6 cellular contexts compared by ENCODE assay signal in genomic region chr6:32189082-32189741, GRCh38. TPM values are rescaled to one million over a fixed set of nuclear protein-coding genes. Genes with fewer than 3 reads are reported as not detected.
DNase-seq lines count a peak whose midpoint lies in the region; ATAC-seq and TF ChIP-seq lines count a peak whose summit lies in the region.

No MANE protein-coding gene starts in this region.

- intact Hi-C loops in ascending aorta (cut with DNase I) = loop anchor here (10.0 kb wide), 1 partner anchor 644 kb away; the partner anchor contains the start of genes ATP6V1G2, DDX39B and NFKBIL1

- H3K27me3 ChIP-seq in ascending aorta (no peaks in the 10 kb centered on the region), muscle layer of duodenum (ENCODE audit: low read depth, low read length) (no peaks in the 10 kb centered on the region)

- H3K27ac ChIP-seq in ascending aorta (peak overlapping the region; percentile 80 to 99), muscle layer of duodenum (ENCODE audit: low read length) (peak overlapping the region; percentile 94)

- no peaks in the 10 kb centered on the region for H3K9me3 ChIP-seq in ascending aorta
- no peaks in the 10 kb centered on the region for H3K9me3 ChIP-seq in muscle layer of duodenum (ENCODE audit: control insufficient read depth in 1 of 2, low read length in 2 of 2)

- H3K4me3 ChIP-seq in GM08714 (ENCODE audit: low read length) (peak overlapping the region; percentile 76), ascending aorta (peak overlapping the region; percentile 67 to 98), muscle layer of duodenum (ENCODE audit: low read depth in 1 of 2, low read length in 2 of 2) (peak overlapping the region; percentile 80 to 81)

- ATAC-seq in GM18502 (IDR thresholded peaks at IDR 0.05; ENCODE audit: poor library complexity, unreplicated experiment) = no peak

- no peak for TF ChIP-seq CTCF in ascending aorta (IDR thresholded peaks at IDR 0.05)

- DNase-seq in ascending aorta (ENCODE audit: low spot score in 2 of 2) (no peak), OCI-M2 (lab: John Stamatoyannopoulos, UW; ENCODE audit: unreplicated experiment) (no peak)
- DNase-seq in stimulated activated CD8-positive, alpha-beta memory T cell treated with anti-CD3 and anti-CD28 coated beads, Interleukin-4, amount 100 ng/mL, for 48 hours = no peak

- H3K36me3 ChIP-seq in ascending aorta (peaks cover 18 to 19% of the 10 kb centered on the region in 2 donors), muscle layer of duodenum (ENCODE audit: control insufficient read depth in 1 of 2, insufficient read depth in 2 of 2, low read length in 2 of 2) (peaks cover 16 to 20% of the 10 kb centered on the region in 2 donors)

- H3K4me1 ChIP-seq in ascending aorta (peaks cover 5 to 25% of the 10 kb centered on the region in 2 donors), muscle layer of duodenum (ENCODE audit: control insufficient read depth in 1 of 2, insufficient read depth in 2 of 2, low read length in 2 of 2) (peaks cover 12 to 35% of the 10 kb centered on the region in 2 donors)

RNA-seq across cellular contexts. Expression of gene PBX2, which starts 0.8 kb away (rescaled TPM):
- total RNA-seq in ascending aorta = 18.1 TPM

RNA-seq across cellular contexts. Expression of gene GPSM3, which starts 3.2 kb away (rescaled TPM):
- total RNA-seq in ascending aorta = 19.4 TPM

RNA-seq across cellular contexts. Expression of gene AGER, which starts 5.2 kb away (rescaled TPM):
- total RNA-seq in ascending aorta = 6.1 TPM

RNA-seq across cellular contexts. Expression of gene RNF5, which starts 11.0 kb away (rescaled TPM):
- total RNA-seq in ascending aorta = 73.0 TPM

RNA-seq across cellular contexts. Expression of gene AGPAT1, which starts 13.3 kb away (rescaled TPM):
- total RNA-seq in ascending aorta = 136 TPM
